Comparison of ENCODE assay signal across 8 cellular contexts in the genomic region with DNA sequence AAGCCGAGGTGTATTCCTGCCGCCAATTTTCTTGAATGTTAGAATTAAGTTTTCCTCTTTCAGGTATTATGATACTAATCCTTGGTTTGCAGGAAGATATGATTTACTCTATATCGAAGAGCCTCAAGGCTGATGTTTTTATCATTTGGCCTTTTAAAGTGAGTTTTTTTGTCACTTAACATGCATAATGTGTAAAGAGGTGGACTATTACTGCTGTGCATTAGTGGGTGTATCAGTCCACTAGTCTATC. TPM values are rescaled to one million over a fixed set of nuclear protein-coding genes. Genes with fewer than 3 reads are reported as not detected.
DNase-seq lines count a peak whose midpoint lies in the region; ATAC-seq and TF ChIP-seq lines count a peak whose summit lies in the region.

No MANE protein-coding gene starts in this region.

- H3K4me3 Mint-ChIP-seq in activated CD4-positive, alpha-beta T cell treated with anti-CD3 and anti-CD28 coated beads, Interleukin-2, amount 10 ng/mL, durations not matched to agents 24 days and 14 days, result peak overlapping the region; percentile 92
- H3K4me3 Mint-ChIP-seq in natural killer cell, result peak overlapping the region; percentile 99

- no peak for DNase-seq in activated CD4-positive, alpha-beta T cell treated with anti-CD3 and anti-CD28 coated beads, Interleukin-2, amount 10 ng/mL, durations not matched to agents 24 days and 14 days
- DNase-seq in activated CD4-positive, alpha-beta T cell treated with anti-CD3 and anti-CD28 coated beads, Interleukin-2, amount 50 U/mL, for 4 hours, result no peak
- no peak for DNase-seq in breast epithelium (ENCODE audit: low spot score in 2 of 2)
- DNase-seq in natural killer cell, result no peak
- no peak for DNase-seq in NCI-H69 (lab: John Stamatoyannopoulos, UW)
- DNase-seq in iPS-NIHi11 (ENCODE audit: low spot score), result no peak

- no peaks in the 10 kb centered on the region for H3K36me3 ChIP-seq in breast epithelium

- peaks cover 28% of the 10 kb centered on the region for H3K4me1 Mint-ChIP-seq in activated CD4-positive, alpha-beta T cell treated with anti-CD3 and anti-CD28 coated beads, Interleukin-2, amount 10 ng/mL, durations not matched to agents 24 days and 14 days
- peaks cover 18 to 23% of the 10 kb centered on the region in 2 donors for H3K4me1 Mint-ChIP-seq in natural killer cell

- peak overlapping the region; percentile 94 to 96 for H3K27ac ChIP-seq in breast epithelium

- intact Hi-C loops in activated CD4-positive, alpha-beta T cell treated with anti-CD3 and anti-CD28 coated beads, Interleukin-2, amount 10 ng/mL, durations not matched to agents 24 days and 14 days (cut with micrococcal nuclease), result loop anchor here (5.0 kb wide), 2 partner anchors 238 to 1597 kb away; partner anchors contain the start of gene NEDD1
- intact Hi-C loops in breast epithelium (cut with DNase I; ENCODE audit: low total_unique reads) (no loop called here), natural killer cell (cut with micrococcal nuclease) (loop anchor here (5.0 kb wide), 2 partner anchors 143 to 1698 kb away; partner anchors contain the start of genes ACTR6 and APAF1)

- H3K27me3 Mint-ChIP-seq in activated CD4-positive, alpha-beta T cell treated with anti-CD3 and anti-CD28 coated beads, Interleukin-2, amount 10 ng/mL, durations not matched to agents 24 days and 14 days, result peaks cover 7% of the 10 kb centered on the region
- peaks cover 8 to 11% of the 10 kb centered on the region in 2 donors for H3K27me3 Mint-ChIP-seq in natural killer cell (ENCODE audit: low read depth in 2 of 2)

- H3K4me3 ChIP-seq in breast epithelium, result peak overlapping the region; percentile 62 to 69 (median 65)

- peak overlapping the region; percentile 99 for H3K27ac Mint-ChIP-seq in activated CD4-positive, alpha-beta T cell treated with anti-CD3 and anti-CD28 coated beads, Interleukin-2, amount 10 ng/mL, durations not matched to agents 24 days and 14 days
- H3K27ac Mint-ChIP-seq in natural killer cell, result peak overlapping the region; percentile 100

- H3K4me1 ChIP-seq in breast epithelium, result no peaks in the 10 kb centered on the region

- H3K9me3 Mint-ChIP-seq in activated CD4-positive, alpha-beta T cell treated with anti-CD3 and anti-CD28 coated beads, Interleukin-2, amount 10 ng/mL, durations not matched to agents 24 days and 14 days, result peaks cover 4% of the 10 kb centered on the region
- H3K9me3 Mint-ChIP-seq in natural killer cell, result no peaks in the 10 kb centered on the region

- no peak for TF ChIP-seq POLR2A in breast epithelium (IDR thresholded peaks at IDR 0.05)

- peaks cover 3% of the 10 kb centered on the region for H3K36me3 Mint-ChIP-seq in activated CD4-positive, alpha-beta T cell treated with anti-CD3 and anti-CD28 coated beads, Interleukin-2, amount 10 ng/mL, durations not matched to agents 24 days and 14 days (ENCODE audit: low read depth)
- peaks cover 15% of the 10 kb centered on the region for H3K36me3 Mint-ChIP-seq in natural killer cell

- ATAC-seq in HG03565 (IDR thresholded peaks at IDR 0.05; ENCODE audit: unreplicated experiment) (peak; percentile 7), natural killer cell (no peak), HG02588 (IDR thresholded peaks at IDR 0.05; ENCODE audit: unreplicated experiment) (no peak)

- no peaks in the 10 kb centered on the region for H3K27me3 ChIP-seq in breast epithelium

- H3K9me3 ChIP-seq in breast epithelium, result no peaks in the 10 kb centered on the region

- TF ChIP-seq CTCF in breast epithelium (IDR thresholded peaks at IDR 0.05) (no peak), natural killer cell (IDR thresholded peaks at IDR 0.05) (no peak)

RNA-seq across cellular contexts. Expression of gene TMPO, which starts 11.1 kb away (rescaled TPM):
- 326 and 353 TPM in 2 replicates for total RNA-seq in activated CD4-positive, alpha-beta T cell treated with anti-CD3 and anti-CD28 coated beads, Interleukin-2, amount 10 ng/mL, durations not matched to agents 24 days and 14 days
- total RNA-seq in breast epithelium, result 100 to 1,000 TPM in 1 of 3 donors, 10 to 100 TPM in 2; 42.9 to 115 (median 67.8) TPM
- total RNA-seq in natural killer cell, result 10 to 100 TPM; 72.8 to 89.4 (median 85.5) TPM
